ENCODE assay signal across 23 cellular contexts in genomic region chr3:187031934-187032333, GRCh38.
A peak's percentile ranks its signal among the peaks of the same experiment; 100 is the strongest.
DNase-seq lines count a peak whose midpoint lies in the region; ATAC-seq, FAIRE-seq and TF ChIP-seq lines count a peak whose summit lies in the region.
"Had no signal": no experiment of that assay in that cellular context is flagged by ENCODE, and none has a peak within 500 bp of the region (broad histone marks: within the 10 kb centered on the region; RNA-seq: fewer than 3 reads in every experiment).

No MANE protein-coding gene starts in this region.

- no peaks in the 10 kb centered on the region for H3K27me3 Mint-ChIP-seq in T-helper 1 cell treated with Interleukin-12 subunit alpha and Interleukin-12 subunit beta and Interleukin-4 antibody, amounts not matched to agents 30 μg/mL and 1 μg/mL, for 36 hours (ENCODE audit: low read depth)
- H3K27me3 Mint-ChIP-seq in activated CD4-positive, alpha-beta memory T cell treated with anti-CD3 and anti-CD28 coated beads, Interleukin-2, amount 10 ng/mL, durations not matched to agents 7 days and 5 days, result no peaks in the 10 kb centered on the region
- H3K27me3 Mint-ChIP-seq in naive B cell, result no peaks in the 10 kb centered on the region

- H3K4me1 ChIP-seq in vagina, result no peaks in the 10 kb centered on the region

- H3K4me1 Mint-ChIP-seq in T-helper 1 cell treated with Interleukin-12 subunit alpha and Interleukin-12 subunit beta and Interleukin-4 antibody, amounts not matched to agents 30 μg/mL and 1 μg/mL, for 36 hours (ENCODE audit: low read depth), result peaks cover 58% of the 10 kb centered on the region
- peaks cover 63% of the 10 kb centered on the region for H3K4me1 Mint-ChIP-seq in activated CD4-positive, alpha-beta memory T cell treated with anti-CD3 and anti-CD28 coated beads, Interleukin-2, amount 10 ng/mL, durations not matched to agents 7 days and 5 days
- H3K4me1 Mint-ChIP-seq in naive B cell, result peaks cover 65 to 91% (median 87%) of the 10 kb centered on the region in 3 donors

- H3K4me3 Mint-ChIP-seq in T-helper 1 cell treated with Interleukin-12 subunit alpha and Interleukin-12 subunit beta and Interleukin-4 antibody, amounts not matched to agents 30 μg/mL and 1 μg/mL, for 36 hours, result peak overlapping the region; percentile 48
- H3K4me3 Mint-ChIP-seq in activated CD4-positive, alpha-beta memory T cell treated with anti-CD3 and anti-CD28 coated beads, Interleukin-2, amount 10 ng/mL, durations not matched to agents 7 days and 5 days, result peak overlapping the region; percentile 3
- H3K4me3 Mint-ChIP-seq in naive B cell, result peak overlapping the region; percentile 61 to 89 (median 67)

- peak; percentile 23 for FAIRE-seq in GM12891 (lab: Jason Lieb, UNC)
- FAIRE-seq: H1, small intestine had no signal

- H3K9me3 Mint-ChIP-seq in T-helper 1 cell treated with Interleukin-12 subunit alpha and Interleukin-12 subunit beta and Interleukin-4 antibody, amounts not matched to agents 30 μg/mL and 1 μg/mL, for 36 hours, result peaks cover 40% of the 10 kb centered on the region
- H3K9me3 Mint-ChIP-seq in activated CD4-positive, alpha-beta memory T cell treated with anti-CD3 and anti-CD28 coated beads, Interleukin-2, amount 10 ng/mL, durations not matched to agents 7 days and 5 days, result peaks cover 29% of the 10 kb centered on the region
- H3K9me3 Mint-ChIP-seq in naive B cell, result peaks cover 0 to 14% (median 8%) of the 10 kb centered on the region in 7 donors

- peaks cover 66% of the 10 kb centered on the region for H3K36me3 Mint-ChIP-seq in T-helper 1 cell treated with Interleukin-12 subunit alpha and Interleukin-12 subunit beta and Interleukin-4 antibody, amounts not matched to agents 30 μg/mL and 1 μg/mL, for 36 hours (ENCODE audit: low read depth)
- peaks cover 79% of the 10 kb centered on the region for H3K36me3 Mint-ChIP-seq in activated CD4-positive, alpha-beta memory T cell treated with anti-CD3 and anti-CD28 coated beads, Interleukin-2, amount 10 ng/mL, durations not matched to agents 7 days and 5 days (ENCODE audit: low read depth)
- peaks cover 34 to 66% of the 10 kb centered on the region in 2 donors for H3K36me3 Mint-ChIP-seq in naive B cell

- H3K27ac Mint-ChIP-seq in T-helper 1 cell treated with Interleukin-12 subunit alpha and Interleukin-12 subunit beta and Interleukin-4 antibody, amounts not matched to agents 30 μg/mL and 1 μg/mL, for 36 hours, result peak overlapping the region; percentile 29
- peak overlapping the region; percentile 68 for H3K27ac Mint-ChIP-seq in activated CD4-positive, alpha-beta memory T cell treated with anti-CD3 and anti-CD28 coated beads, Interleukin-2, amount 10 ng/mL, durations not matched to agents 7 days and 5 days
- H3K27ac Mint-ChIP-seq in naive B cell, result peak overlapping the region; percentile 65 to 99 (median 84)

- ATAC-seq in naive B cell (ENCODE audit: low read depth in 2 of 2), result no peak
- ATAC-seq: left colon, Panc1 had no signal

- CTCF ChIA-PET in activated CD4-positive, alpha-beta memory T cell treated with anti-CD3 and anti-CD28 coated beads, Interleukin-2, amount 10 ng/mL, durations not matched to agents 7 days and 5 days (lab: Charles Lee), result interaction anchor here (0.7 to 2.3 kb wide), 5 partner anchors 9 to 183 kb away, joined by 3 to 8 read pairs (median 6); partner anchors contain the start of gene RPL39L

- DNase-seq in T-helper 1 cell (no peak), GM12891 (ENCODE audit: insufficient read length, low spot score) (no peak), naive B cell (no peak), cardiac septum (ENCODE audit: low spot score) (no peak), vagina (ENCODE audit: extremely low spot score in 2 of 2) (no peak), glomerular visceral epithelial cell (ENCODE audit: extremely low spot score) (no peak)
- no peak for DNase-seq in activated CD4-positive, alpha-beta memory T cell treated with anti-CD3 and anti-CD28 coated beads, Interleukin-2, amount 10 ng/mL, durations not matched to agents 7 days and 5 days
- DNase-seq: amniotic stem cell, C1 segment of cervical spinal cord, cerebellar nuclear complex, DND-41, KBM-7, left colon, NCI-H1105, NCI-H2171, NCI-H748 treated with DMSO at 0.1 percent for 48 hours, SK-N-SH, small intestine had no signal

- H3K4me3 ChIP-seq in vagina, result no peak overlapping the region

- no peak for TF ChIP-seq CTCF in vagina (IDR thresholded peaks at IDR 0.05)

- peaks cover 3% of the 10 kb centered on the region for H3K9me3 ChIP-seq in vagina
- H3K9me3 ChIP-seq: SK-N-SH had no signal

- POLR2A ChIA-PET in activated CD4-positive, alpha-beta memory T cell treated with anti-CD3 and anti-CD28 coated beads, Interleukin-2, amount 10 ng/mL, durations not matched to agents 7 days and 5 days (lab: Charles Lee), result interaction anchor here (0.8 to 4.4 kb wide), 9 partner anchors 9 to 248 kb away, joined by 3 to 41 read pairs (median 4); partner anchors contain the start of gene EIF4A2

- no peaks in the 10 kb centered on the region for H3K36me3 ChIP-seq in vagina

- H3K27me3 ChIP-seq in vagina, result no peaks in the 10 kb centered on the region

- no peak overlapping the region for H3K27ac ChIP-seq in vagina
- H3K27ac ChIP-seq: 22Rv1, parathyroid adenoma had no signal

- intact Hi-C loops in cardiac septum (cut with DNase I) (no loop called here), vagina (cut with DNase I) (no loop called here)

- TF ChIP-seq POLR2A in GM12891 (IDR thresholded peaks at IDR 0.05; ENCODE audit: low read depth, low read length) (no peak), vagina (IDR thresholded peaks at IDR 0.05) (no peak)

TF ChIP-seq in GM12891, 5 proteins besides CTCF, POLR2A, EP300 and RAD21:
- TF ChIP-seq SPI1 (IDR thresholded peaks at IDR 0.05; ENCODE audit: low read depth, low read length) (no peak), PAX5 (IDR thresholded peaks at IDR 0.05; ENCODE audit: insufficient read depth, low read length, severe bottlenecking) (no peak), POU2F2 (IDR thresholded peaks at IDR 0.05; ENCODE audit: low read depth, low read length) (no peak)

Comparison
In these comparisons a context has a peak if more than half of its experiments do, and no peak if none do; other contexts are left out.
1. H3K27ac Mint-ChIP-seq: peak in every context shown above with its lines; median percentile 84 in naive B cell; 68 in activated CD4-positive, alpha-beta memory T cell treated with anti-CD3 and anti-CD28 coated beads, Interleukin-2, amount 10 ng/mL, durations not matched to agents 7 days and 5 days; 29 in T-helper 1 cell treated with Interleukin-12 subunit alpha and Interleukin-12 subunit beta and Interleukin-4 antibody, amounts not matched to agents 30 μg/mL and 1 μg/mL, for 36 hours.
2. H3K4me3 Mint-ChIP-seq: peak in every context shown above with its lines; median percentile 67 in naive B cell; 48 in T-helper 1 cell treated with Interleukin-12 subunit alpha and Interleukin-12 subunit beta and Interleukin-4 antibody, amounts not matched to agents 30 μg/mL and 1 μg/mL, for 36 hours; 3 in activated CD4-positive, alpha-beta memory T cell treated with anti-CD3 and anti-CD28 coated beads, Interleukin-2, amount 10 ng/mL, durations not matched to agents 7 days and 5 days.